Comparison of ENCODE assay signal across 1 cellular context in genomic region chr7:23017303-23017702, GRCh38.
TF ChIP-seq lines count a peak whose summit lies in the region.

No MANE protein-coding gene starts in this region.

TF ChIP-seq in GM23338, 12 proteins besides CTCF, POLR2A, EP300 and RAD21 (continued from another document):
- TF ChIP-seq REST (IDR thresholded peaks at IDR 0.05; ENCODE audit: unreplicated experiment) (no peak), CREB1 (CRISPR knock-in tag; IDR thresholded peaks at IDR 0.05; ENCODE audit: low read depth) (no peak), JUNB (IDR thresholded peaks at IDR 0.05; ENCODE audit: unreplicated experiment) (no peak)
